In genomic region chr19:3809881-3810707, GRCh38 we compare ENCODE assay signal across 18 cellular contexts. TPM values are rescaled to one million over a fixed set of nuclear protein-coding genes. Genes with fewer than 3 reads are reported as not detected.
DNase-seq lines count a peak whose midpoint lies in the region; ATAC-seq, FAIRE-seq and TF ChIP-seq lines count a peak whose summit lies in the region.
"Had no signal": no experiment of that assay in that cellular context is flagged by ENCODE, and none has a peak within 500 bp of the region (broad histone marks: within the 10 kb centered on the region; RNA-seq: fewer than 3 reads in every experiment).

No MANE protein-coding gene starts in this region.

- H3K4me1 Mint-ChIP-seq in activated CD8-positive, alpha-beta T cell treated with anti-CD3 and anti-CD28 coated beads for 36 hours (ENCODE audit: low read depth), result peaks cover 56% of the 10 kb centered on the region
- no peaks in the 10 kb centered on the region for H3K4me1 Mint-ChIP-seq in mesothelial cell of epicardium

- H3K4me3 ChIP-seq in GM12865 (ENCODE audit: low read depth, low read length) (peak overlapping the region; percentile 16), neutrophil (ENCODE audit: low read depth in 1 of 2, low read length in 1 of 2) (no peak overlapping the region), MG63 (no peak overlapping the region), HAP-1 (no peak overlapping the region)

- TF ChIP-seq CTCF in GM12865 (IDR thresholded peaks at IDR 0.05; ENCODE audit: insufficient read depth, low read depth, low read length, missing control alignments), result no peak
- no peak for TF ChIP-seq CTCF in activated CD8-positive, alpha-beta T cell treated with anti-CD3 and anti-CD28 coated beads for 36 hours (IDR thresholded peaks at IDR 0.05)
- TF ChIP-seq CTCF in neutrophil (IDR thresholded peaks at IDR 0.05), result no peak
- no peak for TF ChIP-seq CTCF in mesothelial cell of epicardium (IDR thresholded peaks at IDR 0.05; ENCODE audit: unreplicated experiment)

- in situ Hi-C loops in HAP-1 (cut with MboI; ENCODE audit: low sequenced_read_pairs), result no loop called here

- CTCF ChIA-PET in activated CD8-positive, alpha-beta T cell treated with anti-CD3 and anti-CD28 coated beads for 36 hours (lab: Charles Lee), result no interaction called here

- peaks cover 3% of the 10 kb centered on the region for H3K36me3 Mint-ChIP-seq in activated CD8-positive, alpha-beta T cell treated with anti-CD3 and anti-CD28 coated beads for 36 hours (ENCODE audit: low read depth)
- H3K36me3 Mint-ChIP-seq in mesothelial cell of epicardium, result no peaks in the 10 kb centered on the region

- POLR2A ChIA-PET in activated CD8-positive, alpha-beta T cell treated with anti-CD3 and anti-CD28 coated beads for 36 hours (lab: Charles Lee), result no interaction called here

- H3K27me3 ChIP-seq in neutrophil (no peaks in the 10 kb centered on the region), MG63 (no peaks in the 10 kb centered on the region), HAP-1 (ENCODE audit: low read depth) (no peaks in the 10 kb centered on the region)

- DNase-seq in GM12865 (ENCODE audit: low read depth), result peak; percentile 70
- DNase-seq in GM19239 (ENCODE audit: insufficient read length, low spot score), result peak; percentile 68
- peak; percentile 57 for DNase-seq in activated CD8-positive, alpha-beta T cell treated with anti-CD3 and anti-CD28 coated beads for 36 hours
- DNase-seq in MG63, result no peak
- DNase-seq in mesothelial cell of epicardium (ENCODE audit: low spot score in 2 of 2, unreplicated experiment in 2 of 2), result no peak
- DNase-seq in HAP-1 (ENCODE audit: low spot score in 2 of 2), result no peak
- DNase-seq in HT-29 (ENCODE audit: low spot score), result no peak
- DNase-seq: activated CD4-positive, alpha-beta T cell treated with anti-CD3 and anti-CD28 coated beads for 36 hours; activated T-cell treated with anti-CD3 and anti-CD28 coated beads, Interleukin-2, amount 50 U/mL, for 48 hours; effector memory CD8-positive, alpha-beta T cell; GDM1; hippocampal formation; T-helper 17 cell had no signal

- no peaks in the 10 kb centered on the region for H3K36me3 ChIP-seq in neutrophil
- no peaks in the 10 kb centered on the region for H3K36me3 ChIP-seq in MG63
- H3K36me3 ChIP-seq in HAP-1 (replicated peaks), result no peaks in the 10 kb centered on the region

- no peaks in the 10 kb centered on the region for H3K27me3 Mint-ChIP-seq in activated CD8-positive, alpha-beta T cell treated with anti-CD3 and anti-CD28 coated beads for 36 hours
- H3K27me3 Mint-ChIP-seq in mesothelial cell of epicardium (ENCODE audit: low read depth), result peaks cover 4% of the 10 kb centered on the region
- H3K27me3 Mint-ChIP-seq: activated CD4-positive, alpha-beta T cell treated with anti-CD3 and anti-CD28 coated beads for 36 hours; effector memory CD8-positive, alpha-beta T cell; T-helper 17 cell had no signal

- peaks cover 4% of the 10 kb centered on the region for H3K9me3 Mint-ChIP-seq in activated CD8-positive, alpha-beta T cell treated with anti-CD3 and anti-CD28 coated beads for 36 hours
- H3K9me3 Mint-ChIP-seq in mesothelial cell of epicardium, result no peaks in the 10 kb centered on the region
- H3K9me3 Mint-ChIP-seq: effector memory CD8-positive, alpha-beta T cell had no signal

- FAIRE-seq in GM19239 (lab: Jason Lieb, UNC), result peak; percentile 61
- FAIRE-seq: D721Med had no signal

- no peak for ATAC-seq in activated CD8-positive, alpha-beta T cell treated with anti-CD3 and anti-CD28 coated beads for 36 hours
- ATAC-seq: activated CD4-positive, alpha-beta T cell treated with anti-CD3 and anti-CD28 coated beads for 36 hours; effector memory CD8-positive, alpha-beta T cell; T-helper 17 cell had no signal

- intact Hi-C loops in activated CD8-positive, alpha-beta T cell treated with anti-CD3 and anti-CD28 coated beads for 36 hours (cut with micrococcal nuclease), result loop anchor here (10.0 kb wide), 1 partner anchor 45 kb away; the partner anchor contains the start of genes APBA3 and MRPL54

- no peak overlapping the region for H3K27ac Mint-ChIP-seq in activated CD8-positive, alpha-beta T cell treated with anti-CD3 and anti-CD28 coated beads for 36 hours
- no peak overlapping the region for H3K27ac Mint-ChIP-seq in mesothelial cell of epicardium
- H3K27ac Mint-ChIP-seq: activated CD4-positive, alpha-beta T cell treated with anti-CD3 and anti-CD28 coated beads for 36 hours; T-helper 17 cell had no signal

- no peaks in the 10 kb centered on the region for H3K9me3 ChIP-seq in neutrophil
- no peaks in the 10 kb centered on the region for H3K9me3 ChIP-seq in MG63
- H3K9me3 ChIP-seq in HAP-1, result no peaks in the 10 kb centered on the region

- H3K4me1 ChIP-seq in neutrophil (ENCODE audit: control insufficient read depth in 1 of 2, insufficient read depth in 1 of 2, low read depth in 1 of 2, low read length in 1 of 2) (peaks cover 52 to 53% of the 10 kb centered on the region in 2 experiments), HAP-1 (no peaks in the 10 kb centered on the region)

- no peak overlapping the region for H3K4me3 Mint-ChIP-seq in activated CD8-positive, alpha-beta T cell treated with anti-CD3 and anti-CD28 coated beads for 36 hours
- no peak overlapping the region for H3K4me3 Mint-ChIP-seq in mesothelial cell of epicardium
- H3K4me3 Mint-ChIP-seq: activated CD4-positive, alpha-beta T cell treated with anti-CD3 and anti-CD28 coated beads for 36 hours; effector memory CD8-positive, alpha-beta T cell; T-helper 17 cell had no signal

- peak overlapping the region; percentile 92 for H3K27ac ChIP-seq in neutrophil

RNA-seq across cellular contexts. Expression of gene MATK, which starts 23.9 kb away (rescaled TPM):
- 10 to 100 TPM; 37.6 to 39.6 TPM for total RNA-seq in activated CD8-positive, alpha-beta T cell treated with anti-CD3 and anti-CD28 coated beads for 36 hours
- 0.69 and 3.9 TPM in 2 replicates for total RNA-seq in MG63 (2014; rRNA removed; shearing (Covaris generic); ENCODE audit: low replicate concordance)
- 3.7 to 5.0 TPM (median 4.0 TPM) in 3 replicates for total RNA-seq in mesothelial cell of epicardium
- 0.92 TPM in 1 of 2 replicates, not detected in the other for total RNA-seq in HT-29 (2014; rRNA removed; shearing (Covaris generic))
- total RNA-seq: myocyte had no signal

RNA-seq across cellular contexts. Expression of gene RAX2, which starts 38.1 kb away (rescaled TPM):
- not detected for total RNA-seq in activated CD8-positive, alpha-beta T cell treated with anti-CD3 and anti-CD28 coated beads for 36 hours
- not detected in 2 replicates for total RNA-seq in MG63 (2014; rRNA removed; shearing (Covaris generic); ENCODE audit: low replicate concordance)
- total RNA-seq in mesothelial cell of epicardium, result not detected in 3 replicates
- total RNA-seq in HT-29 (2014; rRNA removed; shearing (Covaris generic)), result not detected in 2 replicates
- total RNA-seq: activated CD4-positive, alpha-beta T cell treated with anti-CD3 and anti-CD28 coated beads for 36 hours; cardiac septum; myocyte; renal cortical epithelial cell; T-helper 17 cell had no signal

RNA-seq across cellular contexts. Expression of gene MRPL54, which starts 47.6 kb away (rescaled TPM):
- 10 to 100 TPM; 47.4 to 50.9 TPM for total RNA-seq in activated CD8-positive, alpha-beta T cell treated with anti-CD3 and anti-CD28 coated beads for 36 hours
- total RNA-seq in MG63 (2014; rRNA removed; shearing (Covaris generic); ENCODE audit: low replicate concordance), result 47.0 and 55.4 TPM in 2 replicates
- total RNA-seq in mesothelial cell of epicardium, result 26.8 to 30.2 TPM (median 27.6 TPM) in 3 replicates
- total RNA-seq in HT-29 (2014; rRNA removed; shearing (Covaris generic)), result 50.7 and 59.5 TPM in 2 replicates

RNA-seq across cellular contexts. Expression of gene APBA3, which starts 48.6 kb away (rescaled TPM):
- 10 to 100 TPM; 28.0 to 29.1 TPM for total RNA-seq in activated CD8-positive, alpha-beta T cell treated with anti-CD3 and anti-CD28 coated beads for 36 hours
- 1.4 and 10.1 TPM in 2 replicates for total RNA-seq in MG63 (2014; rRNA removed; shearing (Covaris generic); ENCODE audit: low replicate concordance)
- total RNA-seq in mesothelial cell of epicardium, result 22.1 to 25.2 TPM (median 23.5 TPM) in 3 replicates
- total RNA-seq in HT-29 (2014; rRNA removed; shearing (Covaris generic)), result 31.4 TPM in 2 replicates

RNA-seq across cellular contexts. Expression of gene ZFR2, which starts 58.7 kb away (rescaled TPM):
- under 1 TPM in 1 of 2 experiments, not detected in 1; 0.23 TPM for total RNA-seq in activated CD8-positive, alpha-beta T cell treated with anti-CD3 and anti-CD28 coated beads for 36 hours
- not detected in 2 replicates for total RNA-seq in MG63 (2014; rRNA removed; shearing (Covaris generic); ENCODE audit: low replicate concordance)
- 2.6 to 3.6 TPM (median 3.0 TPM) in 3 replicates for total RNA-seq in mesothelial cell of epicardium
- total RNA-seq in HT-29 (2014; rRNA removed; shearing (Covaris generic)), result not detected in 2 replicates
- total RNA-seq: myocyte had no signal

Comparison
In these comparisons a context has a peak if more than half of its experiments do, and no peak if none do; other contexts are left out.
1. DNase-seq: peak in GM12865 (single experiment), GM19239 (single experiment) and activated CD8-positive, alpha-beta T cell treated with anti-CD3 and anti-CD28 coated beads for 36 hours (single experiment); none in MG63 (single experiment), mesothelial cell of epicardium (0 of 2), HAP-1 (0 of 2) and HT-29 (single experiment).